Comparison of ENCODE assay signal across 8 cellular contexts in genomic region chr1:153944822-153945117, GRCh38. TPM values are rescaled to one million over a fixed set of nuclear protein-coding genes. Genes with fewer than 3 reads are reported as not detected.
DNase-seq lines count a peak whose midpoint lies in the region; ATAC-seq and TF ChIP-seq lines count a peak whose summit lies in the region.

No MANE protein-coding gene starts in this region.

- intact Hi-C loops in spleen (cut with DNase I; ENCODE audit: low total_unique reads) = no loop called here

- in situ Hi-C loops in HAP-1 (cut with MboI; ENCODE audit: low sequenced_read_pairs) = loop anchor here (10.0 kb wide), 1 partner anchor 120 kb away; no protein-coding TSS in a partner anchor

- H3K27ac ChIP-seq in VCaP (peak overlapping the region; percentile 95), gastroesophageal sphincter (peak overlapping the region; percentile 89 to 99 (median 98)), spleen (peak overlapping the region; percentile 96 to 100 (median 99))

- WGBS in gastroesophageal sphincter (ENCODE audit: low coverage in 1 of 2), 2 donors = 68% methylated on average over 2 of the region's 3 CpGs; no CpG with 5 or more reads in 1 of the 2 donors
- 8 to 18% (median 11%) methylated on average over 3 of the region's 3 CpGs for WGBS in spleen, 5 donors

- H3K4me3 ChIP-seq in HAP-1 = peak overlapping the region; percentile 65
- H3K4me3 ChIP-seq in gastroesophageal sphincter = peak overlapping the region in 1 of 2 donors; percentile 99
- peak overlapping the region; percentile 74 to 99 (median 90) for H3K4me3 ChIP-seq in spleen

- TF ChIP-seq EP300 in gastroesophageal sphincter (IDR thresholded peaks at IDR 0.05) = no peak

- H3K36me3 ChIP-seq in HAP-1 (replicated peaks) (peaks cover 49% of the 10 kb centered on the region), gastroesophageal sphincter (peaks cover 0 to 72% of the 10 kb centered on the region in 2 donors), spleen (peaks cover 0 to 73% (median 65%) of the 10 kb centered on the region in 6 donors)

- TF ChIP-seq POLR2A in gastroesophageal sphincter (IDR thresholded peaks at IDR 0.05) = no peak
- TF ChIP-seq POLR2A in spleen (IDR thresholded peaks at IDR 0.05) = no peak

- no peak for TF ChIP-seq CTCF in VCaP (conservative IDR thresholded peaks at IDR 0.05)
- no peak for TF ChIP-seq CTCF in gastroesophageal sphincter (IDR thresholded peaks at IDR 0.05)
- TF ChIP-seq CTCF in spleen (IDR thresholded peaks at IDR 0.05 in 8 of 11, conservative IDR thresholded peaks at IDR 0.05 in 3 of 11) = no peak

- ATAC-seq in gastroesophageal sphincter = no peak
- no peak for ATAC-seq in HG03520 (IDR thresholded peaks at IDR 0.05; ENCODE audit: unreplicated experiment)
- ATAC-seq in HG02885 (IDR thresholded peaks at IDR 0.05; ENCODE audit: poor library complexity, unreplicated experiment) = no peak

- H3K9me3 ChIP-seq in HAP-1 (no peaks in the 10 kb centered on the region), gastroesophageal sphincter (no peaks in the 10 kb centered on the region), spleen (no peaks in the 10 kb centered on the region)

- no peak for DNase-seq in HAP-1 (ENCODE audit: low spot score in 2 of 2)
- DNase-seq in spleen = no peak
- no peak for DNase-seq in NK-92 treated with Interleukin-12 subunit alpha and Interleukin-12 subunit beta, amount 100 ng/mL, for 24 hours (lab: John Stamatoyannopoulos, UW)
- no peak for DNase-seq in NCI-H1092 treated with DMSO at 0.1 percent for 48 hours (lab: John Stamatoyannopoulos, UW)

- H3K4me1 ChIP-seq in HAP-1 (peaks cover 11% of the 10 kb centered on the region), gastroesophageal sphincter (peaks cover 0 to 42% (median 9%) of the 10 kb centered on the region in 3 donors), spleen (peaks cover 14 to 85% (median 47%) of the 10 kb centered on the region in 6 donors)

- no peaks in the 10 kb centered on the region for H3K27me3 ChIP-seq in HAP-1 (ENCODE audit: low read depth)
- H3K27me3 ChIP-seq in gastroesophageal sphincter = no peaks in the 10 kb centered on the region
- H3K27me3 ChIP-seq in spleen (replicated peaks in 1 of 7) = no peaks in the 10 kb centered on the region

RNA-seq across cellular contexts. Expression of gene DENND4B, which starts 1.7 kb away (rescaled TPM):
- total RNA-seq in gastroesophageal sphincter (10 to 100 TPM; 10.2 to 46.5 (median 32.3) TPM), spleen (100 to 1,000 TPM; 135 to 211 (median 168) TPM)
- 100 to 1,000 TPM in 2 of 3 donors, 10 to 100 TPM in 1; 47.7 to 106 (median 104) TPM for polyA plus RNA-seq in spleen

RNA-seq across cellular contexts. Expression of gene CRTC2, which starts 13.6 kb away (rescaled TPM):
- total RNA-seq in gastroesophageal sphincter (10 to 100 TPM; 13.9 to 21.2 (median 15.6) TPM), spleen (10 to 100 TPM; 34.8 to 80.1 (median 66.8) TPM)
- polyA plus RNA-seq in spleen = 10 to 100 TPM; 37.7 to 79.7 (median 72.3) TPM

RNA-seq across cellular contexts. Expression of gene SLC39A1, which starts 18.6 kb away (rescaled TPM):
- 100 to 1,000 TPM in 3 of 4 donors, 10 to 100 TPM in 1; 64.8 to 115 (median 106) TPM for total RNA-seq in gastroesophageal sphincter
- total RNA-seq in spleen = 10 to 100 TPM; 66.7 to 88.4 (median 81.1) TPM
- 10 to 100 TPM; 23.6 to 41.3 (median 40.6) TPM for polyA plus RNA-seq in spleen

RNA-seq across cellular contexts. Expression of gene GATAD2B, which starts 22.0 kb away (rescaled TPM):
- total RNA-seq in gastroesophageal sphincter (10 to 100 TPM; 18.4 to 30.8 (median 23.8) TPM), spleen (10 to 100 TPM; 44.2 to 68.1 (median 60.4) TPM)
- 1 to 10 TPM; 3.7 to 7.1 (median 3.9) TPM for polyA plus RNA-seq in spleen

RNA-seq across cellular contexts. Expression of gene CREB3L4, which starts 22.9 kb away (rescaled TPM):
- total RNA-seq in gastroesophageal sphincter = 10 to 100 TPM in 1 of 4 donors, 1 to 10 TPM in 3; 5.1 to 10.4 (median 6.8) TPM
- total RNA-seq in spleen = 10 to 100 TPM in 2 of 7 donors, 1 to 10 TPM in 5; 6.1 to 18.0 (median 9.1) TPM
- 10 to 100 TPM in 2 of 3 donors, 1 to 10 TPM in 1; 8.9 to 13.3 (median 11.7) TPM for polyA plus RNA-seq in spleen
